ENCODE assay signal across 8 cellular contexts in the genomic region with DNA sequence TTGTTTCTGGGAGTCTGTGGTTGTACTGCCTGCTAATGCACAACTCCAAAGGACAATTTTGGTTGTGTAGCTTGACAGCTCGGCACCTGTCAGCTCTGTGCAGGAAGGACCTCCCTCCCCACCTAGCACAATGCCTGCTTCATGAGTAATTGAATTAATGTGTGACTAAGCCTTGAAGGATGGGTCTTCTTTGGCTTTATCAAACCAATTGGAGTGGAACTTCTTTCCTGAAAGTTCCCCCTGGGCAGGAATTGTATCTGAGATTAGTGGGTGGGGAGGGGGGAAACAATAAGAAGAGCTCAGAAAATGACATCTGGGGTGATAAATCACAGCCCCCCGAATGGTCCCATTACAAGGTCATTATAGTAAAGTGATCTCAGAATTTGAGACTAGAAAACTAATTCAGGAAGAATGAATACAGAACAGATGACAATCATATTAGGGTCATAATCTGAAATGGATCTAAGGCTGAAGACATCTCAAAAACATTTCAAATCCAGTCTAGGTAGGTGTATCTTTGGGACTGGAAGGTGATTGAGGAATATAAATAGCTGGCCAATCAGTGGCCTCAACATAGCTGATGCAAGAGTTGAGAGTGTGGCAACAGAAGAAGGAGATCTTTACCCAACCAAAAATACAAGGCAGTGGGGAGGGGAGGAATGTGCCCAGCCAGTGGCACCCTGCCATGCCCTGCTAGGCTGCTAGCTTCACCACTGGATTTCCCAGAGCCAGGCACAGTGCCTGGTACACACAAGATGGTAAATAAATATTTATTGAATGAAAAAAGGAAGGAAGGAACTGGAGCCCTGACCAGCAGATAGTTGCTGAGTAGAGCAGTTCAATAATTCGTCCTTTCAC. TPM values are rescaled to one million over a fixed set of nuclear protein-coding genes. Genes with fewer than 3 reads are reported as not detected.
DNase-seq lines count a peak whose midpoint lies in the region; ATAC-seq and TF ChIP-seq lines count a peak whose summit lies in the region.

No MANE protein-coding gene starts in this region.

- H3K27ac Mint-ChIP-seq in chondrocyte (ENCODE audit: unreplicated experiment), result peak overlapping the region; percentile 94

- peaks cover 2 to 61% (median 18%) of the 10 kb centered on the region in 4 donors for H3K4me1 ChIP-seq in right lobe of liver

- intact Hi-C loops in right lobe of liver (cut with DNase I), result no loop called here

- peak overlapping the region; percentile 40 for H3K4me3 Mint-ChIP-seq in chondrocyte (ENCODE audit: unreplicated experiment)

- H3K4me1 Mint-ChIP-seq in chondrocyte (ENCODE audit: low read depth), result peaks cover 34% of the 10 kb centered on the region

- no peaks in the 10 kb centered on the region for H3K36me3 ChIP-seq in right lobe of liver

- H3K27me3 Mint-ChIP-seq in chondrocyte (ENCODE audit: low read depth), result no peaks in the 10 kb centered on the region

- ATAC-seq in right lobe of liver (peak; percentile 44 to 69 (median 54)), HG03354 (IDR thresholded peaks at IDR 0.05; ENCODE audit: poor library complexity, severe bottlenecking, unreplicated experiment) (no peak)

- TF ChIP-seq CTCF in HL-60 (IDR thresholded peaks at IDR 0.05; ENCODE audit: insufficient read depth, low read length) (no peak), chondrocyte (IDR thresholded peaks at IDR 0.05) (no peak), right lobe of liver (IDR thresholded peaks at IDR 0.05) (no peak)

- 4% methylated on average over 3 of the region's 3 CpGs for WGBS in right lobe of liver (ENCODE audit: insufficient coverage, low coverage, low lambda C conversion rate, missing lambda C conversion rate)

- H3K4me3 ChIP-seq in HL-60 (replicated peaks; ENCODE audit: insufficient read depth, low read length) (no peak overlapping the region), right lobe of liver (peak overlapping the region in 1 of 3 donors; percentile 18)

- DNase-seq in D341Med (ENCODE audit: low spot score) (peak; percentile 43), HL-60 (ENCODE audit: low read depth in 1 of 2, low spot score in 1 of 2) (peak; percentile 61 to 87), SHP77 treated with DMSO at 0.1 percent for 48 hours (lab: John Stamatoyannopoulos, UW) (peak; percentile 30), chondrocyte (ENCODE audit: low spot score) (no peak), right lobe of liver (peak; percentile 88 to 95 (median 94)), ureter (ENCODE audit: low spot score) (peak; percentile 57), iPS-NIHi7 (ENCODE audit: extremely low spot score) (no peak)

- no peaks in the 10 kb centered on the region for H3K36me3 Mint-ChIP-seq in chondrocyte (ENCODE audit: low read depth)

- no peaks in the 10 kb centered on the region for H3K9me3 Mint-ChIP-seq in chondrocyte (ENCODE audit: low read depth)

- H3K27ac ChIP-seq in HL-60 (replicated peaks) (peak overlapping the region; percentile 86), right lobe of liver (peak overlapping the region; percentile 34 to 93 (median 86))

- H3K27me3 ChIP-seq in HL-60 (ENCODE audit: insufficient read depth, poor library complexity, severe bottlenecking) (no peaks in the 10 kb centered on the region), right lobe of liver (no peaks in the 10 kb centered on the region)

- peak; percentile 49 for TF ChIP-seq POLR2A in right lobe of liver (IDR thresholded peaks at IDR 0.05)

- no peaks in the 10 kb centered on the region for H3K9me3 ChIP-seq in right lobe of liver

RNA-seq across cellular contexts. Expression of gene SESN2, which starts 10.1 kb away (rescaled TPM):
- total RNA-seq in chondrocyte (11.6 to 56.2 TPM (median 54.7 TPM) in 3 replicates), right lobe of liver (10 to 100 TPM in 4 of 6 experiments, 1 to 10 TPM in 2; 4.5 to 17.9 (median 14.0) TPM), ureter (20.4 TPM)

RNA-seq across cellular contexts. Expression of gene ATP5IF1, which starts 13.3 kb away (rescaled TPM):
- total RNA-seq in chondrocyte (125 to 175 TPM (median 137 TPM) in 3 replicates), right lobe of liver (100 to 1,000 TPM in 4 of 6 experiments, 10 to 100 TPM in 2; 86.7 to 315 (median 116) TPM), ureter (128 TPM)

RNA-seq across cellular contexts. Expression of gene DNAJC8, which starts 16.4 kb away (rescaled TPM):
- total RNA-seq in chondrocyte, result 69.2 to 85.6 TPM (median 72.8 TPM) in 3 replicates
- 10 to 100 TPM; 22.2 to 34.4 (median 28.2) TPM for total RNA-seq in right lobe of liver
- 67.4 TPM for total RNA-seq in ureter

Comparison
In these comparisons a context has a peak if more than half of its experiments do, and no peak if none do; other contexts are left out.
1. DNase-seq: peak in D341Med (single experiment), HL-60 (2 of 2), SHP77 treated with DMSO at 0.1 percent for 48 hours (single experiment), right lobe of liver (3 of 3) and ureter (single experiment); none in chondrocyte (single experiment) and iPS-NIHi7 (single experiment).